29 cellular contexts compared by ENCODE assay signal in the genomic region with DNA sequence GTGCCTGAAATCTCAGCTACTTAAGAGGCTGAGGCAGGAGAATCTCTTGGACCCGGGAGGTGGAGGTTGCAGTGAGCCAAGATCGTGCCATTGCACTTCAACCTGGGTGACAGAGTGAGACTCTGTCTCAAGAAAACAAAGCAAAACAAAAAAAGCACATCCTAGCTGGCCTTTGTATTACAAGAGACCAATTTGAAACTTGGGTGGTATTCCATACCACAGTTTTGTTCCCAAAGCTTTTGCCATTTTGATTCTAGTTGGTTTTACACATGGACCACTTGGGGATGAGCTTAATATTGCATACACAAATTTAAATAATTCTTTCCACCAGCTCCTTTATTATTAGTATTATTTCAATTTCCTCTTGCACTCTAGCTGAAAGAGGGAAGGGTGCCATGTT.
"Had no signal": no experiment of that assay in that cellular context is flagged by ENCODE, and none has a peak within 500 bp of the region (broad histone marks: within the 10 kb centered on the region; RNA-seq: fewer than 3 reads in every experiment).

No MANE protein-coding gene starts in this region.

- FAIRE-seq: colon, endometrium, endothelial cell of umbilical vein, frontal cortex had no signal

- H2AFZ ChIP-seq: hepatocyte had no signal

- ATAC-seq: effector memory CD8-positive, alpha-beta T cell; esophagus mucosa; foreskin keratinocyte; gastrocnemius medialis; gastroesophageal sphincter; heart left ventricle; heart right ventricle had no signal

- H3K27ac ChIP-seq: colonic mucosa, coronary artery, dorsolateral prefrontal cortex, epithelial cell of prostate, esophagus muscularis mucosa, esophagus squamous epithelium, foreskin keratinocyte, gastrocnemius medialis, gastroesophageal sphincter, heart left ventricle, heart right ventricle, hepatocyte had no signal

- H3K9me3 ChIP-seq: colonic mucosa, esophagus muscularis mucosa, esophagus squamous epithelium, gastrocnemius medialis, gastroesophageal sphincter, heart left ventricle had no signal

- H3K4me3 ChIP-seq: colonic mucosa, coronary artery, dorsolateral prefrontal cortex, esophagus muscularis mucosa, esophagus squamous epithelium, gastrocnemius medialis, gastroesophageal sphincter, heart left ventricle, heart right ventricle, hepatocyte had no signal

- H3K4me3 Mint-ChIP-seq: dendritic cell treated with granulocyte-macrophage colony-stimulating factor and Interleukin-4, amounts not matched to agents 40 ng/mL and 50 ng/mL, for 4 days; effector memory CD8-positive, alpha-beta T cell; endodermal cell had no signal

- H3K4me2 ChIP-seq: hepatocyte had no signal

- H3K9me3 Mint-ChIP-seq: endodermal cell had no signal

- H3K27ac Mint-ChIP-seq: dendritic cell treated with granulocyte-macrophage colony-stimulating factor and Interleukin-4, amounts not matched to agents 40 ng/mL and 50 ng/mL, for 4 days; effector memory CD8-positive, alpha-beta T cell; endodermal cell had no signal

- H3K27me3 Mint-ChIP-seq: dendritic cell treated with granulocyte-macrophage colony-stimulating factor and Interleukin-4, amounts not matched to agents 40 ng/mL and 50 ng/mL, for 4 days; effector memory CD8-positive, alpha-beta T cell had no signal

- H3K36me3 ChIP-seq: colonic mucosa, esophagus muscularis mucosa, esophagus squamous epithelium, gastrocnemius medialis, gastroesophageal sphincter, heart left ventricle, heart right ventricle had no signal

- H3K4me1 ChIP-seq: colonic mucosa, esophagus muscularis mucosa, esophagus squamous epithelium, foreskin keratinocyte, gastrocnemius medialis, gastroesophageal sphincter, heart left ventricle, heart right ventricle had no signal

- H3K79me2 ChIP-seq: hepatocyte had no signal

- H3K27me3 ChIP-seq: colonic mucosa, dorsolateral prefrontal cortex, esophagus muscularis mucosa, esophagus squamous epithelium, foreskin keratinocyte, gastrocnemius medialis, gastroesophageal sphincter, heart left ventricle, heart right ventricle, hepatocyte had no signal

- DNase-seq: colonic mucosa; cortex of kidney; dermis blood vessel endothelial cell; dorsolateral prefrontal cortex; effector CD4-positive, alpha-beta T cell; effector CD8-positive, alpha-beta T cell; effector memory CD8-positive, alpha-beta T cell; endodermal cell; erythroblast; esophagus squamous epithelium; foreskin fibroblast; foreskin keratinocyte; foreskin melanocyte; gastrocnemius medialis; glutamatergic neuron; head of caudate nucleus; heart left ventricle; heart right ventricle had no signal
